In genomic region chr11:66006134-66006890, GRCh38 we compare ENCODE assay signal across 21 cellular contexts. TPM values are rescaled to one million over a fixed set of nuclear protein-coding genes. Genes with fewer than 3 reads are reported as not detected.
A peak's percentile ranks its signal among the peaks of the same experiment; 100 is the strongest.
DNase-seq lines count a peak whose midpoint lies in the region; ATAC-seq and TF ChIP-seq lines count a peak whose summit lies in the region.
"Had no signal": no experiment of that assay in that cellular context is flagged by ENCODE, and none has a peak within 500 bp of the region (broad histone marks: within the 10 kb centered on the region; RNA-seq: fewer than 3 reads in every experiment).

No MANE protein-coding gene starts in this region.

- no peak overlapping the region for H3K4ac ChIP-seq in H9 (ENCODE audit: low read depth, low read length)
- no peak overlapping the region for H3K4ac ChIP-seq in mesendoderm (ENCODE audit: low read depth, low read length)

- H4K8ac ChIP-seq in H9 (replicated peaks; ENCODE audit: insufficient read length, low read depth, low read length): no peak overlapping the region
- no peak overlapping the region for H4K8ac ChIP-seq in mesendoderm (ENCODE audit: low read depth, low read length)

- peaks cover 12% of the 10 kb centered on the region for H3K23me2 ChIP-seq in H9 (ENCODE audit: insufficient read length, low read depth, low read length, poor library complexity, severe bottlenecking)

- H3K79me2 ChIP-seq in H9 (ENCODE audit: insufficient read depth, low read length) (peaks cover 5% of the 10 kb centered on the region; the same call in 1 of the 2 replicates), mesendoderm (ENCODE audit: control insufficient read depth, insufficient read depth, low read length) (peaks cover 13% of the 10 kb centered on the region)

- no peak for DNase-seq in H9
- no peak for DNase-seq in RWPE2 (ENCODE audit: low spot score)
- no peak for DNase-seq in mesendoderm
- DNase-seq in NCI-H524 (lab: John Stamatoyannopoulos, UW): no peak
- no peak for DNase-seq in sigmoid colon
- DNase-seq in activated effector memory CD4-positive, alpha-beta T cell treated with anti-CD3 and anti-CD28 coated beads, Interleukin-2, amount 50 U/mL, for 16 hours: no peak
- DNase-seq: activated naive CD4-positive, alpha-beta T cell; caudate nucleus; CD4-positive, alpha-beta T cell; DMS53; left colon; NCI-H187 treated with DMSO at 0.1 percent for 48 hours; NCI-H2227 treated with DMSO at 0.1 percent for 48 hours; NCI-H774; stimulated activated naive CD8-positive, alpha-beta T cell treated with anti-CD3 and anti-CD28 coated beads, Interleukin-15, amount 100 ng/mL, for 72 hours; T-helper 17 cell had no signal

- H4K91ac ChIP-seq in H9 (ENCODE audit: insufficient read length, low read depth, low read length): no peak overlapping the region

- H2BK12ac ChIP-seq in H9 (ENCODE audit: insufficient read length, low read depth, low read length): no peak overlapping the region

- H3K23ac ChIP-seq in H9 (ENCODE audit: insufficient read length, low read depth, low read length): no peak overlapping the region
- H3K23ac ChIP-seq in mesendoderm (ENCODE audit: low read length): no peak overlapping the region

- no CpG with 5 or more reads among the region's 13 CpGs for WGBS in H9 (ENCODE audit: extremely low coverage, insufficient read length, low lambda C conversion rate)
- WGBS in mesendoderm (ENCODE audit: extremely low coverage, insufficient coverage, low lambda C conversion rate): no CpG with 5 or more reads among the region's 13 CpGs
- WGBS in sigmoid colon, 2 donors: 89 to 91% methylated on average over 13 of the region's 13 CpGs

- peaks cover 12 to 33% (median 23%) of the 10 kb centered on the region in 3 experiments for H3K36me3 Mint-ChIP-seq in H9 (ENCODE audit: insufficient read depth in 1 of 3, low read depth in 3 of 3)

- H2BK120ac ChIP-seq in H9 (ENCODE audit: low read depth, low read length, poor library complexity, severe bottlenecking) (no peak overlapping the region), mesendoderm (ENCODE audit: low read depth, low read length) (no peak overlapping the region)

- H2BK5ac ChIP-seq in H9 (ENCODE audit: insufficient read length, low read length) (no peak overlapping the region), mesendoderm (ENCODE audit: low read length) (peak overlapping the region; percentile 48)

- TF ChIP-seq POLR2A in sigmoid colon (IDR thresholded peaks at IDR 0.05): no peak

- peak overlapping the region; percentile 65 to 91 (median 84); a peak in 5 of 7 replicates for H3K27ac Mint-ChIP-seq in H9
- H3K27ac Mint-ChIP-seq: CD4-positive, alpha-beta T cell; stimulated activated naive CD8-positive, alpha-beta T cell treated with anti-CD3 and anti-CD28 coated beads, Interleukin-15, amount 100 ng/mL, for 72 hours; T-helper 17 cell had no signal

- H3K36me3 ChIP-seq in BLaER1 treated with 17β-estradiol and CSF1 and Interleukin-3, amounts not matched to agents 10 nM and 100 nM: peaks cover 24 to 37% (median 29%) of the 10 kb centered on the region in 11 experiments; a peak in 21 of 22 replicates
- H3K36me3 ChIP-seq in RWPE2 (ENCODE audit: low read depth) (peaks cover 23% of the 10 kb centered on the region), mesendoderm (ENCODE audit: control insufficient read depth, insufficient read depth, low read length) (peaks cover 3% of the 10 kb centered on the region), sigmoid colon (peaks cover 5 to 22% (median 6%) of the 10 kb centered on the region in 4 donors)

- TF ChIP-seq EP300 in sigmoid colon (IDR thresholded peaks at IDR 0.05): no peak

- intact Hi-C loops in sigmoid colon (cut with DNase I): no loop called here

- ATAC-seq in RWPE2 (ENCODE audit: low read depth) (no peak), HG02642 (IDR thresholded peaks at IDR 0.05; ENCODE audit: poor library complexity, unreplicated experiment) (no peak)
- ATAC-seq: left colon; naive thymus-derived CD8-positive, alpha-beta T cell; stimulated activated naive CD8-positive, alpha-beta T cell treated with anti-CD3 and anti-CD28 coated beads, Interleukin-15, amount 100 ng/mL, for 72 hours; T-helper 17 cell had no signal

- H3T11ph ChIP-seq in H9 (ENCODE audit: low read length): no peak overlapping the region

- no peak overlapping the region; a peak in 1 of 22 replicates for H3K27ac ChIP-seq in BLaER1 treated with 17β-estradiol and CSF1 and Interleukin-3, amounts not matched to agents 10 nM and 100 nM
- H3K27ac ChIP-seq in H9 (ENCODE audit: insufficient read length, low read depth, low read length) (no peak overlapping the region), RWPE2 (ENCODE audit: poor library complexity, severe bottlenecking) (peak overlapping the region; percentile 75), mesendoderm (ENCODE audit: low read depth, low read length) (peak overlapping the region; percentile 86), sigmoid colon (no peak overlapping the region)
- H3K27ac ChIP-seq: tibial nerve had no signal

- no peak overlapping the region for H2BK20ac ChIP-seq in H9 (ENCODE audit: low read depth, low read length, poor library complexity, severe bottlenecking)

- H3K9me3 Mint-ChIP-seq in H9: no peaks in the 10 kb centered on the region
- H3K9me3 Mint-ChIP-seq: CD4-positive, alpha-beta T cell; naive thymus-derived CD8-positive, alpha-beta T cell; stimulated activated naive CD8-positive, alpha-beta T cell treated with anti-CD3 and anti-CD28 coated beads, Interleukin-15, amount 100 ng/mL, for 72 hours had no signal

- peak overlapping the region in 6 of 11 experiments; percentile 8 to 73 (median 64); a peak in 7 of 22 replicates for H3K4me2 ChIP-seq in BLaER1 treated with 17β-estradiol and CSF1 and Interleukin-3, amounts not matched to agents 10 nM and 100 nM
- H3K4me2 ChIP-seq in H9 (ENCODE audit: insufficient read depth, insufficient read length, low read length) (no peak overlapping the region), mesendoderm (ENCODE audit: low read length) (no peak overlapping the region)

- H2BK15ac ChIP-seq in H9 (ENCODE audit: low read depth, low read length) (no peak overlapping the region), mesendoderm (replicated peaks; ENCODE audit: low read depth) (no peak overlapping the region)

- H3K27me3 Mint-ChIP-seq in H9 (ENCODE audit: low read depth): no peaks in the 10 kb centered on the region; the same call in 1 of the 2 replicates

- no peak overlapping the region for H2AFZ ChIP-seq in H9 (ENCODE audit: low read length)

- no peak overlapping the region for H2AK5ac ChIP-seq in H9 (ENCODE audit: insufficient read length, low read length)
- H2AK5ac ChIP-seq in mesendoderm (ENCODE audit: low read length): peak overlapping the region; percentile 22

- H3K4me1 ChIP-seq in BLaER1 treated with 17β-estradiol and CSF1 and Interleukin-3, amounts not matched to agents 10 nM and 100 nM: peaks cover 20 to 52% (median 43%) of the 10 kb centered on the region in 10 experiments
- H3K4me1 ChIP-seq in H9 (ENCODE audit: insufficient read depth, low read length): no peaks in the 10 kb centered on the region
- H3K4me1 ChIP-seq in RWPE2 (ENCODE audit: insufficient read depth, poor library complexity, severe bottlenecking): peaks cover 12% of the 10 kb centered on the region
- peaks cover 15% of the 10 kb centered on the region for H3K4me1 ChIP-seq in mesendoderm (ENCODE audit: control insufficient read depth, low read depth, low read length)
- peaks cover 0 to 12% (median 9%) of the 10 kb centered on the region in 4 donors for H3K4me1 ChIP-seq in sigmoid colon

- peaks cover 0 to 46% (median 13%) of the 10 kb centered on the region in 11 experiments; a peak in 13 of 22 replicates for H4K20me1 ChIP-seq in BLaER1 treated with 17β-estradiol and CSF1 and Interleukin-3, amounts not matched to agents 10 nM and 100 nM
- H4K20me1 ChIP-seq in H9 (ENCODE audit: control insufficient read depth, insufficient read depth, insufficient read length): no peaks in the 10 kb centered on the region

- H3K27me3 ChIP-seq in BLaER1 treated with 17β-estradiol and CSF1 and Interleukin-3, amounts not matched to agents 10 nM and 100 nM: peaks cover under 1 to 12% (median 2%) of the 10 kb centered on the region in 11 experiments; a peak in 19 of 22 replicates
- peaks cover 1% of the 10 kb centered on the region; the same call in 1 of the 2 replicates for H3K27me3 ChIP-seq in H9 (ENCODE audit: insufficient read depth, low read length)
- no peaks in the 10 kb centered on the region for H3K27me3 ChIP-seq in RWPE2 (ENCODE audit: insufficient read depth, poor library complexity, severe bottlenecking)
- H3K27me3 ChIP-seq in mesendoderm (ENCODE audit: insufficient read depth, low read length, poor library complexity): no peaks in the 10 kb centered on the region
- H3K27me3 ChIP-seq in sigmoid colon: peaks cover 0 to under 1% (median under 1%) of the 10 kb centered on the region in 3 donors
- H3K27me3 ChIP-seq: tibial nerve had no signal

- no peak overlapping the region; the same call in 1 of the 2 replicates for H3K14ac ChIP-seq in H9 (ENCODE audit: insufficient read depth, low read length)

- H3K56ac ChIP-seq in H9 (ENCODE audit: insufficient read length, low read depth, low read length) (no peak overlapping the region), mesendoderm (ENCODE audit: low read length) (peak overlapping the region; percentile 54)

- no peaks in the 10 kb centered on the region for H3K9me3 ChIP-seq in BLaER1 treated with 17β-estradiol and CSF1 and Interleukin-3, amounts not matched to agents 10 nM and 100 nM (replicated peaks in 1 of 11)
- H3K9me3 ChIP-seq in H9 (ENCODE audit: control insufficient read depth, low read depth, low read length) (no peaks in the 10 kb centered on the region), RWPE2 (ENCODE audit: severe bottlenecking) (no peaks in the 10 kb centered on the region), sigmoid colon (no peaks in the 10 kb centered on the region)
- H3K9me3 ChIP-seq: tibial nerve had no signal

- H3K4me3 Mint-ChIP-seq in H9: peak overlapping the region in 1 of 2 experiments; percentile 38; a peak in 1 of 5 replicates
- H3K4me3 Mint-ChIP-seq: CD4-positive, alpha-beta T cell; stimulated activated naive CD8-positive, alpha-beta T cell treated with anti-CD3 and anti-CD28 coated beads, Interleukin-15, amount 100 ng/mL, for 72 hours; T-helper 17 cell had no signal

- H3K18ac ChIP-seq in H9 (ENCODE audit: insufficient read length, low read depth, low read length): no peak overlapping the region
- peak overlapping the region; percentile 3 for H3K18ac ChIP-seq in mesendoderm (ENCODE audit: low read length)

- no peak overlapping the region for H4K5ac ChIP-seq in H9 (ENCODE audit: insufficient read length, low read depth, low read length)
- H4K5ac ChIP-seq in mesendoderm (ENCODE audit: low read length): no peak overlapping the region

- peaks cover 24 to 37% of the 10 kb centered on the region in 2 experiments for H3K4me1 Mint-ChIP-seq in H9

- peak overlapping the region in 3 of 11 experiments; percentile 4 to 23 (median 15); a peak in 3 of 22 replicates for H3K9ac ChIP-seq in BLaER1 treated with 17β-estradiol and CSF1 and Interleukin-3, amounts not matched to agents 10 nM and 100 nM
- H3K9ac ChIP-seq in H9 (ENCODE audit: extremely low read depth, insufficient read length, low read length) (no peak overlapping the region), mesendoderm (ENCODE audit: low read length) (no peak overlapping the region)

- no peak for TF ChIP-seq CTCF in H9 (conservative IDR thresholded peaks at IDR 0.05)
- TF ChIP-seq CTCF in RWPE2 (IDR thresholded peaks at IDR 0.05; ENCODE audit: poor library complexity, severe bottlenecking): no peak
- no peak for TF ChIP-seq CTCF in sigmoid colon (IDR thresholded peaks at IDR 0.05)

- no peak overlapping the region for H3K4me3 ChIP-seq in BLaER1 treated with 17β-estradiol and CSF1 and Interleukin-3, amounts not matched to agents 10 nM and 100 nM
- H3K4me3 ChIP-seq in RWPE2 (ENCODE audit: severe bottlenecking) (no peak overlapping the region), mesendoderm (ENCODE audit: low read length) (no peak overlapping the region), sigmoid colon (no peak overlapping the region)
- H3K4me3 ChIP-seq: tibial nerve had no signal

- H3K79me1 ChIP-seq in H9 (ENCODE audit: insufficient read depth, low read depth, low read length, poor library complexity, severe bottlenecking) (no peaks in the 10 kb centered on the region), mesendoderm (ENCODE audit: low read length) (peaks cover 14% of the 10 kb centered on the region)

RNA-seq across cellular contexts. Expression of gene BANF1, which starts 4.0 kb away (rescaled TPM):
- 346 and 359 TPM in 2 replicates for total RNA-seq in H9 (2021)
- polyA plus RNA-seq in mesendoderm (2013, experiment 1 of 2): 426 TPM
- 425 TPM for polyA plus RNA-seq in mesendoderm (2013, experiment 2 of 2)
- total RNA-seq in sigmoid colon: 10 to 100 TPM; 40.4 to 76.4 (median 50.5) TPM
- polyA plus RNA-seq in sigmoid colon: 100 to 1,000 TPM; 113 to 150 (median 130) TPM

RNA-seq across cellular contexts. Expression of gene EIF1AD, which starts 4.4 kb away (rescaled TPM):
- 46.7 and 52.6 TPM in 2 replicates for total RNA-seq in H9 (2021)
- 26.6 TPM for polyA plus RNA-seq in mesendoderm (2013, experiment 1 of 2)
- polyA plus RNA-seq in mesendoderm (2013, experiment 2 of 2): 25.7 TPM
- 10 to 100 TPM; 19.4 to 23.9 (median 21.1) TPM for total RNA-seq in sigmoid colon
- 10 to 100 TPM; 13.8 to 26.0 (median 14.3) TPM for polyA plus RNA-seq in sigmoid colon

RNA-seq across cellular contexts. Expression of gene CST6, which starts 5.5 kb away (rescaled TPM):
- total RNA-seq in H9 (2021) (not detected in 2 replicates), sigmoid colon (not detected)
- 0.88 TPM for polyA plus RNA-seq in mesendoderm (2013, experiment 1 of 2)
- polyA plus RNA-seq in mesendoderm (2013, experiment 2 of 2): 0.88 TPM
- 1 to 10 TPM in 1 of 3 donors, under 1 TPM in 1, not detected in 1; 0.10 to 1.2 TPM for polyA plus RNA-seq in sigmoid colon
- total RNA-seq: CD4-positive, alpha-beta T cell; left colon; naive thymus-derived CD8-positive, alpha-beta T cell; SK-MEL-5; T-helper 17 cell had no signal
- polyA plus RNA-seq: naive thymus-derived CD8-positive, alpha-beta T cell had no signal

RNA-seq across cellular contexts. Expression of gene CATSPER1, which starts 20.0 kb away (rescaled TPM):
- not detected in 2 replicates for total RNA-seq in H9 (2021)
- polyA plus RNA-seq in mesendoderm (2013, experiment 1 of 2): not detected
- not detected for polyA plus RNA-seq in mesendoderm (2013, experiment 2 of 2)
- total RNA-seq in sigmoid colon: not detected
- under 1 TPM in 1 of 3 donors, not detected in 2; 0.06 TPM for polyA plus RNA-seq in sigmoid colon
- total RNA-seq: CD4-positive, alpha-beta T cell; naive thymus-derived CD8-positive, alpha-beta T cell; T-helper 17 cell had no signal

RNA-seq across cellular contexts. Expression of gene GAL3ST3, which starts 42.6 kb away (rescaled TPM):
- total RNA-seq in H9 (2021) (17.2 and 19.8 TPM in 2 replicates), sigmoid colon (not detected)
- 5.4 TPM for polyA plus RNA-seq in mesendoderm (2013, experiment 1 of 2)
- polyA plus RNA-seq in mesendoderm (2013, experiment 2 of 2): 5.8 TPM
- under 1 TPM in 1 of 3 donors, not detected in 2; 0.04 TPM for polyA plus RNA-seq in sigmoid colon
- total RNA-seq: CD4-positive, alpha-beta T cell; left colon; naive thymus-derived CD8-positive, alpha-beta T cell; SK-MEL-5; T-helper 17 cell; tibial nerve had no signal

Comparison
In these comparisons a context has a peak if more than half of its experiments do, and no peak if none do; other contexts are left out.
1. H3K27ac ChIP-seq: peak in RWPE2 (single experiment) and mesendoderm (single experiment); none in BLaER1 treated with 17β-estradiol and CSF1 and Interleukin-3, amounts not matched to agents 10 nM and 100 nM (0 of 11), H9 (single experiment) and sigmoid colon (0 of 4).
2. H3K4me2 ChIP-seq: peak in BLaER1 treated with 17β-estradiol and CSF1 and Interleukin-3, amounts not matched to agents 10 nM and 100 nM (6 of 11); none in H9 (single experiment) and mesendoderm (single experiment).